Comparison of ENCODE assay signal across 26 cellular contexts in the genomic region with DNA sequence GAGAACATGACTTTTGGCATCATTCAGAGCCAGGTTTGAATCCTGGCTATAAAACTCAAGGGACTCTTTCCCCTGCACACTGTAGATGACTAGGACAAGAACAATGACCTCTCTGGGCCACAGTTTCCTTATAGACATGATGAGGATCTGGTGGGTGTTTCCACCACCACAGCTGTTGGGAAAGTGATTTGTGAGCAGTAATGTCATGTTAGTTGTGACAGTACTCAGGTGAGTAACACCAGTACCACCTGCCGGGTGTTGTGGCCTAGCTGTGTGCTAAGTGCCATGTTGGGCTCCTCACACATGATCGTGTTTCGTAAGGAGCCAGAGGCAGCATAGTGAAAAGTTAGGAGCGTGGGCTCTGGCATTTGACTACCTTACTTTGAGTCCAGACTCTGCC. TPM values are rescaled to one million over a fixed set of nuclear protein-coding genes. Genes with fewer than 3 reads are reported as not detected.
DNase-seq lines count a peak whose midpoint lies in the region; ATAC-seq and TF ChIP-seq lines count a peak whose summit lies in the region.
"Had no signal": no experiment of that assay in that cellular context is flagged by ENCODE, and none has a peak within 500 bp of the region (broad histone marks: within the 10 kb centered on the region; RNA-seq: fewer than 3 reads in every experiment).

No MANE protein-coding gene starts in this region.

- no peak overlapping the region for H3K14ac ChIP-seq in trophoblast cell (ENCODE audit: low read length)

- no peak overlapping the region for H2BK120ac ChIP-seq in trophoblast cell (ENCODE audit: insufficient read depth, low read length, poor library complexity)

- no peak overlapping the region for H3K4ac ChIP-seq in trophoblast cell (ENCODE audit: low read depth, low read length)

- no peak for DNase-seq in activated CD4-positive, alpha-beta memory T cell treated with anti-CD3 and anti-CD28 coated beads, Interleukin-2, amount 10 ng/mL, durations not matched to agents 7 days and 5 days
- DNase-seq in activated CD4-positive, alpha-beta memory T cell treated with anti-CD3 and anti-CD28 coated beads for 36 hours = no peak
- DNase-seq in HL-60 (ENCODE audit: low read depth in 1 of 2, low spot score in 1 of 2) (no peak), trophoblast cell (peak; percentile 42 to 54), DMS114 treated with DMSO at 0.1 percent for 48 hours (lab: John Stamatoyannopoulos, UW; ENCODE audit: unreplicated experiment) (no peak), SIG-M5 treated with dmso at 0.1 percent for 504 hours (lab: John Stamatoyannopoulos, UW; ENCODE audit: unreplicated experiment) (no peak), amniotic stem cell (lab: John Stamatoyannopoulos, UW) (no peak)
- no peak for DNase-seq in activated naive CD8-positive, alpha-beta T cell treated with anti-CD3 and anti-CD28 coated beads, Interleukin-2, amount 50 U/mL, for 24 hours
- DNase-seq: activated CD4-positive, alpha-beta T cell treated with anti-CD3 and anti-CD28 coated beads for 4 hours; brain microvascular endothelial cell; Calu3; EL; GOT3; islet precursor cell; mucosa of descending colon; NCI-H1092; NCI-H2029 treated with DMSO at 0.1 percent for 48 hours; NCI-H226; NCI-H82; PC-3; SHP77; stimulated activated CD4-positive, alpha-beta T cell treated with anti-CD3 and anti-CD28 coated beads, Interleukin-4, amount 100 ng/mL, for 1 hour; stimulated activated naive CD4-positive, alpha-beta T cell treated with Interleukin-2 at 50 U/mL for 16 hours had no signal

- peaks cover 74% of the 10 kb centered on the region for H3K36me3 Mint-ChIP-seq in activated CD4-positive, alpha-beta memory T cell treated with anti-CD3 and anti-CD28 coated beads, Interleukin-2, amount 10 ng/mL, durations not matched to agents 7 days and 5 days (ENCODE audit: low read depth)
- peaks cover 46% of the 10 kb centered on the region for H3K36me3 Mint-ChIP-seq in activated CD4-positive, alpha-beta memory T cell treated with anti-CD3 and anti-CD28 coated beads for 36 hours
- H3K36me3 Mint-ChIP-seq in activated naive CD8-positive, alpha-beta T cell treated with anti-CD3 and anti-CD28 coated beads, Interleukin-2, amount 50 U/mL, for 24 hours (ENCODE audit: low read depth) = peaks cover 63% of the 10 kb centered on the region

- peak overlapping the region; percentile 47 for H3K27ac ChIP-seq in HL-60 (replicated peaks)
- no peak overlapping the region for H3K27ac ChIP-seq in trophoblast cell (ENCODE audit: low read depth, low read length)
- H3K27ac ChIP-seq: brain microvascular endothelial cell, tibial nerve had no signal

- peaks cover 2% of the 10 kb centered on the region for H3K9me3 ChIP-seq in trophoblast cell (ENCODE audit: insufficient read depth, low read depth, low read length)
- H3K9me3 ChIP-seq: mucosa of descending colon, tibial nerve had no signal

- H3K79me2 ChIP-seq in trophoblast cell (ENCODE audit: control insufficient read depth, insufficient read depth, low read length, poor library complexity) = no peaks in the 10 kb centered on the region

- POLR2A ChIA-PET in activated CD4-positive, alpha-beta memory T cell treated with anti-CD3 and anti-CD28 coated beads, Interleukin-2, amount 10 ng/mL, durations not matched to agents 7 days and 5 days (lab: Charles Lee) = interaction anchor here (1.0 to 1.4 kb wide), 3 partner anchors 8 to 21 kb away, joined by 3 to 4 read pairs (median 3); no protein-coding TSS in a partner anchor
- POLR2A ChIA-PET in activated CD4-positive, alpha-beta memory T cell treated with anti-CD3 and anti-CD28 coated beads for 36 hours (lab: Charles Lee) = no interaction called here

- H3K27ac Mint-ChIP-seq in activated CD4-positive, alpha-beta memory T cell treated with anti-CD3 and anti-CD28 coated beads, Interleukin-2, amount 10 ng/mL, durations not matched to agents 7 days and 5 days = peak overlapping the region; percentile 17
- H3K27ac Mint-ChIP-seq in activated CD4-positive, alpha-beta memory T cell treated with anti-CD3 and anti-CD28 coated beads for 36 hours = no peak overlapping the region
- peak overlapping the region; percentile 76 for H3K27ac Mint-ChIP-seq in activated naive CD8-positive, alpha-beta T cell treated with anti-CD3 and anti-CD28 coated beads, Interleukin-2, amount 50 U/mL, for 24 hours
- H3K27ac Mint-ChIP-seq: B cell had no signal

- H3K4me3 Mint-ChIP-seq in activated CD4-positive, alpha-beta memory T cell treated with anti-CD3 and anti-CD28 coated beads, Interleukin-2, amount 10 ng/mL, durations not matched to agents 7 days and 5 days = no peak overlapping the region
- no peak overlapping the region for H3K4me3 Mint-ChIP-seq in activated CD4-positive, alpha-beta memory T cell treated with anti-CD3 and anti-CD28 coated beads for 36 hours
- H3K4me3 Mint-ChIP-seq in activated naive CD8-positive, alpha-beta T cell treated with anti-CD3 and anti-CD28 coated beads, Interleukin-2, amount 50 U/mL, for 24 hours = no peak overlapping the region
- H3K4me3 Mint-ChIP-seq: B cell had no signal

- H3K4me3 ChIP-seq in HL-60 (replicated peaks; ENCODE audit: insufficient read depth, low read length) = no peak overlapping the region
- H3K4me3 ChIP-seq in trophoblast cell (ENCODE audit: low read depth, low read length) = no peak overlapping the region
- H3K4me3 ChIP-seq: mucosa of descending colon, smooth muscle cell, tibial nerve had no signal

- no peak overlapping the region for H4K8ac ChIP-seq in trophoblast cell (ENCODE audit: low read depth, low read length)

- no peak overlapping the region for H2AK5ac ChIP-seq in trophoblast cell (ENCODE audit: low read length)

- no peak overlapping the region for H2BK12ac ChIP-seq in trophoblast cell (ENCODE audit: low read length)

- H3K27me3 ChIP-seq in HL-60 (ENCODE audit: insufficient read depth, poor library complexity, severe bottlenecking) = no peaks in the 10 kb centered on the region
- no peaks in the 10 kb centered on the region for H3K27me3 ChIP-seq in trophoblast cell (ENCODE audit: insufficient read depth, low read length)
- H3K27me3 ChIP-seq: brain microvascular endothelial cell, tibial nerve had no signal

- H3K27me3 Mint-ChIP-seq in activated CD4-positive, alpha-beta memory T cell treated with anti-CD3 and anti-CD28 coated beads, Interleukin-2, amount 10 ng/mL, durations not matched to agents 7 days and 5 days = no peaks in the 10 kb centered on the region
- no peaks in the 10 kb centered on the region for H3K27me3 Mint-ChIP-seq in activated CD4-positive, alpha-beta memory T cell treated with anti-CD3 and anti-CD28 coated beads for 36 hours
- H3K27me3 Mint-ChIP-seq in activated naive CD8-positive, alpha-beta T cell treated with anti-CD3 and anti-CD28 coated beads, Interleukin-2, amount 50 U/mL, for 24 hours = no peaks in the 10 kb centered on the region
- H3K27me3 Mint-ChIP-seq: B cell had no signal

- H3K23ac ChIP-seq in trophoblast cell (ENCODE audit: low read length) = no peak overlapping the region

- no peak overlapping the region for H3K4me2 ChIP-seq in trophoblast cell (ENCODE audit: low read length)
- H3K4me2 ChIP-seq: smooth muscle cell had no signal

- no peak for TF ChIP-seq CTCF in HL-60 (IDR thresholded peaks at IDR 0.05; ENCODE audit: insufficient read depth, low read length)

- no peak overlapping the region for H2AFZ ChIP-seq in trophoblast cell (ENCODE audit: insufficient read depth, low read length, poor library complexity)

- peaks cover 20 to 24% of the 10 kb centered on the region in 2 experiments for H3K4me1 ChIP-seq in trophoblast cell (ENCODE audit: control insufficient read depth in 1 of 2, insufficient read depth in 2 of 2, low read length in 2 of 2)

- H3K18ac ChIP-seq in trophoblast cell (ENCODE audit: low read length) = no peak overlapping the region

- no peak overlapping the region for H3K9ac ChIP-seq in trophoblast cell (ENCODE audit: low read length)

- H3K79me1 ChIP-seq in trophoblast cell (ENCODE audit: low read length) = peaks cover 7% of the 10 kb centered on the region

- H2BK5ac ChIP-seq in trophoblast cell (ENCODE audit: low read depth, low read length, poor library complexity) = no peak overlapping the region

- H3K36me3 ChIP-seq in trophoblast cell (ENCODE audit: control insufficient read depth in 1 of 2, insufficient read depth in 2 of 2, low read length in 2 of 2) = peaks cover 57 to 66% of the 10 kb centered on the region in 2 experiments

- intact Hi-C loops in activated CD4-positive, alpha-beta memory T cell treated with anti-CD3 and anti-CD28 coated beads for 36 hours (cut with micrococcal nuclease) = no loop called here

- H4K91ac ChIP-seq in trophoblast cell (ENCODE audit: low read depth, low read length) = no peak overlapping the region

- no peak overlapping the region for H4K12ac ChIP-seq in trophoblast cell (ENCODE audit: low read depth, low read length)

- H3K9me3 Mint-ChIP-seq in activated CD4-positive, alpha-beta memory T cell treated with anti-CD3 and anti-CD28 coated beads, Interleukin-2, amount 10 ng/mL, durations not matched to agents 7 days and 5 days = no peaks in the 10 kb centered on the region
- no peaks in the 10 kb centered on the region for H3K9me3 Mint-ChIP-seq in activated CD4-positive, alpha-beta memory T cell treated with anti-CD3 and anti-CD28 coated beads for 36 hours
- H3K9me3 Mint-ChIP-seq in activated naive CD8-positive, alpha-beta T cell treated with anti-CD3 and anti-CD28 coated beads, Interleukin-2, amount 50 U/mL, for 24 hours = no peaks in the 10 kb centered on the region

- CTCF ChIA-PET in activated CD4-positive, alpha-beta memory T cell treated with anti-CD3 and anti-CD28 coated beads, Interleukin-2, amount 10 ng/mL, durations not matched to agents 7 days and 5 days (lab: Charles Lee) = no interaction called here
- CTCF ChIA-PET in activated CD4-positive, alpha-beta memory T cell treated with anti-CD3 and anti-CD28 coated beads for 36 hours (lab: Charles Lee) = interaction anchor here (0.7 to 1.3 kb wide), 4 partner anchors 19 to 75 kb away, joined by 3 to 5 read pairs (median 4); no protein-coding TSS in a partner anchor

- ATAC-seq in activated naive CD8-positive, alpha-beta T cell treated with anti-CD3 and anti-CD28 coated beads, Interleukin-2, amount 50 U/mL, for 24 hours = no peak
- ATAC-seq: mucosa of descending colon, PC-3 had no signal

- no CpG with 5 or more reads among the region's 4 CpGs for WGBS in trophoblast cell (ENCODE audit: extremely low coverage, insufficient coverage, insufficient read length)

- peaks cover 50% of the 10 kb centered on the region for H3K4me1 Mint-ChIP-seq in activated CD4-positive, alpha-beta memory T cell treated with anti-CD3 and anti-CD28 coated beads, Interleukin-2, amount 10 ng/mL, durations not matched to agents 7 days and 5 days
- peaks cover 22% of the 10 kb centered on the region for H3K4me1 Mint-ChIP-seq in activated CD4-positive, alpha-beta memory T cell treated with anti-CD3 and anti-CD28 coated beads for 36 hours (ENCODE audit: low read depth)
- H3K4me1 Mint-ChIP-seq in activated naive CD8-positive, alpha-beta T cell treated with anti-CD3 and anti-CD28 coated beads, Interleukin-2, amount 50 U/mL, for 24 hours = peaks cover 50% of the 10 kb centered on the region
- H3K4me1 Mint-ChIP-seq: B cell had no signal

RNA-seq across cellular contexts. Expression of a gene that starts 24.1 kb away (rescaled TPM):
- 100 to 1,000 TPM; 162 to 165 TPM for total RNA-seq in activated CD4-positive, alpha-beta memory T cell treated with anti-CD3 and anti-CD28 coated beads, Interleukin-2, amount 10 ng/mL, durations not matched to agents 7 days and 5 days
- 100 to 1,000 TPM; 110 to 111 TPM for total RNA-seq in activated CD4-positive, alpha-beta memory T cell treated with anti-CD3 and anti-CD28 coated beads for 36 hours
- 246 and 265 TPM in 2 replicates for polyA plus RNA-seq in trophoblast cell (2013)

Comparison
In these comparisons a context has a peak if more than half of its experiments do, and no peak if none do; other contexts are left out.
1. DNase-seq: peak in trophoblast cell (2 of 2); none in activated CD4-positive, alpha-beta memory T cell treated with anti-CD3 and anti-CD28 coated beads, Interleukin-2, amount 10 ng/mL, durations not matched to agents 7 days and 5 days (single experiment), activated CD4-positive, alpha-beta memory T cell treated with anti-CD3 and anti-CD28 coated beads for 36 hours (single experiment), HL-60 (0 of 2), activated naive CD8-positive, alpha-beta T cell treated with anti-CD3 and anti-CD28 coated beads, Interleukin-2, amount 50 U/mL, for 24 hours (single experiment), DMS114 treated with DMSO at 0.1 percent for 48 hours (single experiment), SIG-M5 treated with dmso at 0.1 percent for 504 hours (single experiment) and amniotic stem cell (single experiment).